1 cellular context compared by ENCODE assay signal in the genomic region with DNA sequence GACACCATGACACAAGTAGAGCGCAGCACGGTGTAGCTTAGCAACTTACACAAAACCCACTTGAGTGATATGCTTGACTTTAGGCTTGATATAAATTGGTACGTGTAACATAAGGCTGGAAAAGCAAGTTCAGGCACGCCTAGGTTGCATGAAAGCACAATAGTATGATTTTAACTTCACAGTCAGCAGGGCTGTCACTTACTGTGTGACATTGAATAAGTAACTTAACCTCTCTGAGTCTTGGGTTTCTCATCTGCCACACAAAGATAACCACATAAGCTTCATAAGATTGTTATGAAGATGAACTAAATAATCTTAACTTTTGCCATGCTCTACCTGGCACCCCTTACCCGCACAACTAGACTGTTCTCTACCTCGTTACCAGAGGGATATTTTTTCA.
A peak's percentile ranks its signal among the peaks of the same experiment; 100 is the strongest.
TF ChIP-seq lines count a peak whose summit lies in the region.

No MANE protein-coding gene starts in this region.

TF ChIP-seq in HepG2, 621 proteins besides CTCF, POLR2A, EP300 and RAD21:
- TF ChIP-seq PLRG1 (conservative IDR thresholded peaks at IDR 0.05) (no peak), ZNF768 (CRISPR knock-in tag; IDR thresholded peaks at IDR 0.05) (peak; percentile 31; the same call in 1 of the 2 replicates)
- TF ChIP-seq, protein P1, sequence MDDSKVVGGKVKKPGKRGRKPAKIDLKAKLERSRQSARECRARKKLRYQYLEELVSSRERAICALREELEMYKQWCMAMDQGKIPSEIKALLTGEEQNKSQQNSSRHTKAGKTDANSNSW (CRISPR knock-in tag; IDR thresholded peaks at IDR 0.05; ENCODE audit: borderline replicate concordance) = no peak
